In the genomic region with DNA sequence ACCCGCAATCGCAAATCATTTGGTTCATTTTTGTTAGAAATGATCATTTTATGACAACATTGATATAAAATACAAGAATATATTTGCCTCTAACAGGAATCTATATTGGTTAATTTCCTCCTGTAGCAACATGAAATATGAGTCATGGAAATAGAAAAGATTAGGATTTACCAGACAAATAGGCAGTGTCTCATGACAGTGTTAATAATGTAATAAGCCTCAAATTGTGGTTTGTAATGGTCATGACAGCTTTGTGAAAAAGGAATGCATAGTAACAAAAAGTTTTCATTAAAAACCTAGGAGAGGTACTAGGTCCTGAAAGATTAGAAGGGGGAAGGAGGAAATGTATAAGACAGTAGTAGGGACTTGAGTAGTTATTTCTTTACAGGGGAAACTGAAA, we compare ENCODE assay signal across 22 cellular contexts. TPM values are rescaled to one million over a fixed set of nuclear protein-coding genes. Genes with fewer than 3 reads are reported as not detected.
DNase-seq lines count a peak whose midpoint lies in the region; ATAC-seq and TF ChIP-seq lines count a peak whose summit lies in the region.
"Had no signal": no experiment of that assay in that cellular context is flagged by ENCODE, and none has a peak within 500 bp of the region (broad histone marks: within the 10 kb centered on the region; RNA-seq: fewer than 3 reads in every experiment).

No MANE protein-coding gene starts in this region.

- POLR2A ChIA-PET in SK-N-SH (lab: Yijun Ruan, JAX) = no interaction called here

- no peaks in the 10 kb centered on the region for H3K4me1 ChIP-seq in SK-N-SH (ENCODE audit: control insufficient read depth in 1 of 2, insufficient read depth in 2 of 2, low read depth in 1 of 2, low read length in 1 of 2)
- H3K4me1 ChIP-seq: HAP-1, SJSA1 had no signal

- H3K36me3 ChIP-seq in SK-N-SH (replicated peaks in 1 of 2; ENCODE audit: control insufficient read depth in 1 of 2, insufficient read depth in 2 of 2, low read length in 1 of 2) = no peaks in the 10 kb centered on the region
- H3K36me3 ChIP-seq: HAP-1, SJSA1 had no signal

- H3F3A ChIP-seq in SK-N-SH (replicated peaks; ENCODE audit: insufficient read depth) = peaks cover 4% of the 10 kb centered on the region

- H3K27me3 ChIP-seq in SK-N-SH (ENCODE audit: insufficient read depth) = no peaks in the 10 kb centered on the region

- no peak for TF ChIP-seq EP300 in SK-N-SH (IDR thresholded peaks at IDR 0.05; ENCODE audit: borderline replicate concordance in 1 of 2, low read depth in 1 of 2, low read length in 1 of 2)

- 0 out of 2 replicates have a peak, but pooled peaks cover 5% of the 10 kb centered on the region for H3K9me3 ChIP-seq in SK-N-SH
- H3K9me3 ChIP-seq: HAP-1, SJSA1 had no signal

- H3K27ac ChIP-seq in SK-N-SH (ENCODE audit: low read depth in 2 of 2, low read length in 1 of 2) (no peak overlapping the region), epithelial cell of prostate (peak overlapping the region; percentile 37)
- H3K27ac ChIP-seq: 22Rv1, SJSA1 had no signal

- no peak for TF ChIP-seq RAD21 in SK-N-SH (IDR thresholded peaks at IDR 0.05; ENCODE audit: low read length)

- H3K4me3 ChIP-seq in SK-N-SH (ENCODE audit: low read depth in 2 of 2, low read length in 1 of 2) (no peak overlapping the region), retinal pigment epithelial cell (ENCODE audit: low read length) (no peak overlapping the region)
- H3K4me3 ChIP-seq: GM23338, HAP-1, SJSA1 had no signal

- H2AFZ ChIP-seq in SK-N-SH (ENCODE audit: low read depth) = no peak overlapping the region
- H2AFZ ChIP-seq: GM23338 had no signal

- H3K79me2 ChIP-seq in SK-N-SH (ENCODE audit: insufficient read depth) = no peaks in the 10 kb centered on the region

- H4K20me1 ChIP-seq in SK-N-SH (ENCODE audit: insufficient read depth) = no peaks in the 10 kb centered on the region

- CTCF ChIA-PET in SK-N-SH (lab: Yijun Ruan, JAX) = no interaction called here

- no peak for ATAC-seq in SK-N-SH treated with all-trans-retinoic acid at 6 μM for 48 hours
- ATAC-seq: CD8-positive, alpha-beta T cell; GM23338; Panc1 had no signal

- H3K4me2 ChIP-seq in SK-N-SH = no peak overlapping the region
- H3K4me2 ChIP-seq: GM23338 had no signal

- TF ChIP-seq CTCF in SK-N-SH (IDR thresholded peaks at IDR 0.05) (no peak), retinal pigment epithelial cell (conservative IDR thresholded peaks at IDR 0.05; ENCODE audit: low read depth, low read length) (no peak)

- no peak overlapping the region for H3K9ac ChIP-seq in SK-N-SH

- DNase-seq in SK-N-SH (no peak), amniotic epithelial cell (ENCODE audit: low read depth) (peak; percentile 25), epithelial cell of prostate (ENCODE audit: low read depth, low spot score) (peak; percentile 24), retinal pigment epithelial cell (ENCODE audit: low read depth) (peak; percentile 82), NCI-H146 (lab: John Stamatoyannopoulos, UW) (no peak), OCI-M1 (lab: John Stamatoyannopoulos, UW) (no peak)
- no peak for DNase-seq in activated CD4-positive, alpha-beta T cell treated with anti-CD3 and anti-CD28 coated beads, Interleukin-2, amount 50 U/mL, for 48 hours
- DNase-seq: AML-193; C1 segment of cervical spinal cord; CD8-positive, alpha-beta T cell; DMS153; IMR-90; NCI-H1417; NCI-H187; NCI-H748 treated with DMSO at 0.1 percent for 48 hours; NK-92 treated with Interleukin-12 subunit alpha and Interleukin-12 subunit beta, amount 100 ng/mL, for 24 hours had no signal

- 92% methylated on average over 2 of the region's 2 CpGs for WGBS in SK-N-SH (ENCODE audit: low lambda C conversion rate)

- no peaks in the 10 kb centered on the region; the same call in 1 of the 2 replicates for H3K9me2 ChIP-seq in SK-N-SH

TF ChIP-seq in SK-N-SH treated with all-trans-retinoic acid at 6 μM for 48 hours, 23 proteins besides CTCF, POLR2A, EP300 and RAD21:
- 0 out of 2 replicates have a peak, but pooled peaks have one; percentile 7 for TF ChIP-seq ISL1 (CRISPR knock-in tag; IDR thresholded peaks at IDR 0.05)
- no peak for TF ChIP-seq ZFP3 (CRISPR knock-in tag; IDR thresholded peaks at IDR 0.05)
TF ChIP-seq in SK-N-SH treated with all-trans-retinoic acid at 6 μM for 48 hours: peak in this region for 1.

TF ChIP-seq in SK-N-SH, 30 proteins besides CTCF, POLR2A, EP300 and RAD21:
- TF ChIP-seq NRF1 (IDR thresholded peaks at IDR 0.05; ENCODE audit: low read depth, low read length) = no peak
TF ChIP-seq in SK-N-SH: peak in this region for 0.

RNA-seq across cellular contexts. Expression of a gene that starts 7.9 kb away (rescaled TPM):
- polyA plus RNA-seq in SK-N-SH (2012; rRNA removed) = 3.4 and 4.0 TPM in 2 replicates
- 5.2 and 7.9 TPM in 2 replicates for polyA plus RNA-seq in SK-N-SH (2012; cell fraction: cytosol; rRNA removed)
- polyA plus RNA-seq in SK-N-SH (2012; cell fraction: nucleus; rRNA removed) = 2.0 and 4.9 TPM in 2 replicates

RNA-seq across cellular contexts. Expression of a gene that starts 41.0 kb away (rescaled TPM):
- polyA plus RNA-seq in SK-N-SH (2012; rRNA removed) = 22.1 and 24.7 TPM in 2 replicates
- polyA plus RNA-seq in SK-N-SH (2012; cell fraction: cytosol; rRNA removed) = 28.2 and 28.6 TPM in 2 replicates
- polyA plus RNA-seq in SK-N-SH (2012; cell fraction: nucleus; rRNA removed) = 11.1 and 13.0 TPM in 2 replicates

Comparison
In these comparisons a context has a peak if more than half of its experiments do, and no peak if none do; other contexts are left out.
1. DNase-seq: peak in amniotic epithelial cell (single experiment), epithelial cell of prostate (single experiment) and retinal pigment epithelial cell (single experiment); none in SK-N-SH (single experiment), NCI-H146 (single experiment), activated CD4-positive, alpha-beta T cell treated with anti-CD3 and anti-CD28 coated beads, Interleukin-2, amount 50 U/mL, for 48 hours (0 of 2) and OCI-M1 (single experiment).